Comparison of ENCODE assay signal across 38 cellular contexts in genomic region chr5:53879708-53880356, GRCh38.
"Had no signal": no experiment of that assay in that cellular context is flagged by ENCODE, and none has a peak within 500 bp of the region (broad histone marks: within the 10 kb centered on the region; RNA-seq: fewer than 3 reads in every experiment).

No MANE protein-coding gene starts in this region.

- H3K36me3 ChIP-seq: ascending aorta, cardiac muscle cell, colonic mucosa, gastrocnemius medialis, pancreas, prostate gland, stomach, tibial artery, upper lobe of right lung, WERI-Rb-1 had no signal

- H3K27ac ChIP-seq: ascending aorta, cardiac muscle cell, colonic mucosa, dorsolateral prefrontal cortex, gastrocnemius medialis, pancreas, prostate gland, stomach, tibial artery, upper lobe of right lung, WERI-Rb-1 had no signal

- ATAC-seq: gastrocnemius medialis; left colon; pancreas; stimulated activated naive B cell treated with anti-CD40 and anti-IgM and Interleukin-4, amounts not matched to agents 10 μg/mL and 1 μg/mL and 100 μg/mL, for 72 hours; upper lobe of right lung had no signal

- H3K4me1 ChIP-seq: ascending aorta, colonic mucosa, gastrocnemius medialis, pancreas, prostate gland, upper lobe of right lung had no signal

- DNase-seq: activated CD4-positive, alpha-beta memory T cell treated with anti-CD3 and anti-CD28 coated beads, Interleukin-2, amount 10 ng/mL, durations not matched to agents 7 days and 5 days; activated CD4-positive, alpha-beta T cell treated with anti-CD3 and anti-CD28 coated beads, Interleukin-2, amount 10 ng/mL, durations not matched to agents 7 days and 5 days; activated CD4-positive, CD25-positive, alpha-beta regulatory T cell treated with anti-CD3 and anti-CD28 coated beads, Interleukin-2, amount 50 U/mL, for 72 hours; activated CD8-positive, alpha-beta memory T cell treated with anti-CD3 and anti-CD28 coated beads, Interleukin-2, amount 50 U/mL, for 48 hours; activated gamma-delta T cell; activated naive CD4-positive, alpha-beta T cell treated with anti-CD3 and anti-CD28 coated beads, Interleukin-2, amount 10 ng/mL, durations not matched to agents 7 days and 5 days; activated naive CD8-positive, alpha-beta T cell treated with anti-CD3 and anti-CD28 coated beads, Interleukin-2, amount 10 ng/mL, durations not matched to agents 7 days and 5 days; activated T-cell treated with anti-CD3 and anti-CD28 coated beads, Interleukin-2, amount 50 U/mL, for 24 hours; cerebellar nuclear complex; colonic mucosa; dorsolateral prefrontal cortex; effector memory CD4-positive, alpha-beta T cell; erythroblast; gastrocnemius medialis; head of caudate nucleus; hippocampal formation; immature natural killer cell; kidney; left colon; mammary epithelial cell; naive B cell; nucleus accumbens; pancreas; retina; stimulated activated CD4-positive, alpha-beta T cell treated with anti-CD3 and anti-CD28 coated beads, Interleukin-1b, Interleukin-23, amount 100 ng/mL, for 48 hours; stimulated activated CD4-positive, alpha-beta T cell treated with anti-CD3 and anti-CD28 coated beads, Interleukin-4, amount 100 ng/mL, for 4 hours; stimulated activated naive B cell treated with anti-CD40 and anti-IgM and Interleukin-4, amounts not matched to agents 10 μg/mL and 1 μg/mL and 100 μg/mL, for 72 hours; stomach; T1000; tibial artery; upper lobe of right lung; WERI-Rb-1 had no signal

- H3K27ac Mint-ChIP-seq: activated CD4-positive, alpha-beta memory T cell treated with anti-CD3 and anti-CD28 coated beads, Interleukin-2, amount 10 ng/mL, durations not matched to agents 7 days and 5 days; activated CD4-positive, alpha-beta T cell treated with anti-CD3 and anti-CD28 coated beads, Interleukin-2, amount 10 ng/mL, durations not matched to agents 7 days and 5 days; activated naive CD4-positive, alpha-beta T cell treated with anti-CD3 and anti-CD28 coated beads, Interleukin-2, amount 10 ng/mL, durations not matched to agents 7 days and 5 days; activated naive CD8-positive, alpha-beta T cell treated with anti-CD3 and anti-CD28 coated beads, Interleukin-2, amount 10 ng/mL, durations not matched to agents 7 days and 5 days; activated T-cell treated with anti-CD3 and anti-CD28 coated beads, Interleukin-2, amount 50 U/mL, for 24 hours; brain; immature natural killer cell; mesothelial cell of epicardium; naive B cell; stimulated activated naive B cell treated with anti-CD40 and anti-IgM and Interleukin-4, amounts not matched to agents 10 μg/mL and 1 μg/mL and 100 μg/mL, for 72 hours had no signal

- H3K4me2 ChIP-seq: smooth muscle cell had no signal

- H3K4me1 Mint-ChIP-seq: activated CD4-positive, alpha-beta memory T cell treated with anti-CD3 and anti-CD28 coated beads, Interleukin-2, amount 10 ng/mL, durations not matched to agents 7 days and 5 days; activated naive CD4-positive, alpha-beta T cell treated with anti-CD3 and anti-CD28 coated beads, Interleukin-2, amount 10 ng/mL, durations not matched to agents 7 days and 5 days; activated naive CD8-positive, alpha-beta T cell treated with anti-CD3 and anti-CD28 coated beads, Interleukin-2, amount 10 ng/mL, durations not matched to agents 7 days and 5 days; immature natural killer cell had no signal

- H3K9me3 ChIP-seq: ascending aorta, colonic mucosa, gastrocnemius medialis, pancreas, prostate gland, stomach, tibial artery, upper lobe of right lung had no signal

- H3K27me3 Mint-ChIP-seq: activated CD4-positive, alpha-beta memory T cell treated with anti-CD3 and anti-CD28 coated beads, Interleukin-2, amount 10 ng/mL, durations not matched to agents 7 days and 5 days; activated CD4-positive, alpha-beta T cell treated with anti-CD3 and anti-CD28 coated beads, Interleukin-2, amount 10 ng/mL, durations not matched to agents 7 days and 5 days; activated naive CD4-positive, alpha-beta T cell treated with anti-CD3 and anti-CD28 coated beads, Interleukin-2, amount 10 ng/mL, durations not matched to agents 7 days and 5 days; activated naive CD8-positive, alpha-beta T cell treated with anti-CD3 and anti-CD28 coated beads, Interleukin-2, amount 10 ng/mL, durations not matched to agents 7 days and 5 days; activated T-cell treated with anti-CD3 and anti-CD28 coated beads, Interleukin-2, amount 50 U/mL, for 24 hours; brain; naive B cell; stimulated activated naive B cell treated with anti-CD40 and anti-IgM and Interleukin-4, amounts not matched to agents 10 μg/mL and 1 μg/mL and 100 μg/mL, for 72 hours had no signal

- H3K9me3 Mint-ChIP-seq: activated CD4-positive, alpha-beta memory T cell treated with anti-CD3 and anti-CD28 coated beads, Interleukin-2, amount 10 ng/mL, durations not matched to agents 7 days and 5 days; activated naive CD4-positive, alpha-beta T cell treated with anti-CD3 and anti-CD28 coated beads, Interleukin-2, amount 10 ng/mL, durations not matched to agents 7 days and 5 days; activated naive CD8-positive, alpha-beta T cell treated with anti-CD3 and anti-CD28 coated beads, Interleukin-2, amount 10 ng/mL, durations not matched to agents 7 days and 5 days; immature natural killer cell had no signal

- H3K36me3 Mint-ChIP-seq: activated naive CD4-positive, alpha-beta T cell treated with anti-CD3 and anti-CD28 coated beads, Interleukin-2, amount 10 ng/mL, durations not matched to agents 7 days and 5 days; brain; mesothelial cell of epicardium; naive B cell had no signal

- H3K4me3 Mint-ChIP-seq: activated CD4-positive, alpha-beta memory T cell treated with anti-CD3 and anti-CD28 coated beads, Interleukin-2, amount 10 ng/mL, durations not matched to agents 7 days and 5 days; activated CD4-positive, alpha-beta T cell treated with anti-CD3 and anti-CD28 coated beads, Interleukin-2, amount 10 ng/mL, durations not matched to agents 7 days and 5 days; activated naive CD4-positive, alpha-beta T cell treated with anti-CD3 and anti-CD28 coated beads, Interleukin-2, amount 10 ng/mL, durations not matched to agents 7 days and 5 days; activated naive CD8-positive, alpha-beta T cell treated with anti-CD3 and anti-CD28 coated beads, Interleukin-2, amount 10 ng/mL, durations not matched to agents 7 days and 5 days; activated T-cell treated with anti-CD3 and anti-CD28 coated beads, Interleukin-2, amount 50 U/mL, for 24 hours; brain; immature natural killer cell; mesothelial cell of epicardium; naive B cell; stimulated activated naive B cell treated with anti-CD40 and anti-IgM and Interleukin-4, amounts not matched to agents 10 μg/mL and 1 μg/mL and 100 μg/mL, for 72 hours had no signal

- H3K4me3 ChIP-seq: ascending aorta, cardiac muscle cell, colonic mucosa, dorsolateral prefrontal cortex, gastrocnemius medialis, pancreas, prostate gland, smooth muscle cell, stomach, tibial artery, upper lobe of right lung had no signal

- H3K27me3 ChIP-seq: ascending aorta, cardiac muscle cell, colonic mucosa, dorsolateral prefrontal cortex, gastrocnemius medialis, pancreas, stomach, tibial artery, upper lobe of right lung had no signal
